In the genomic region with DNA sequence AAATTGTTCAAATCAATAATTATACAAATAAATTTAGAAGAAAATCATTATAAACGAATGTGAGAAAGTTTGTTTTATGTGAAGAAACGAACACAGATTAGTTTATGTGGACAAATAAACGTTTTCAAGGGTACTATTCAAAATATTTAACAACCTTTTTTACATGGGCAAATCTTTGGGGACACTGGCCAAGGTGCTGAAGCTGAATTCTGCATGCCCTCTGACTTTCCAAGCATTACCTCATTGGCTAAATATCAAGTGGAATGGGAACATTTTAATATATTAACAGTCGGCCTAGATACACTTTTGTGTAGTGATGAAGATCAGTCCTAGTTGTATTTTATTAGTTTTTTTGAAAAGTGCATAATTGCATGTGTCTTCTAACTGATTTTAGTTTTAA, we compare ENCODE assay signal across 24 cellular contexts.
A peak's percentile ranks its signal among the peaks of the same experiment; 100 is the strongest.
DNase-seq lines count a peak whose midpoint lies in the region; ATAC-seq, FAIRE-seq and TF ChIP-seq lines count a peak whose summit lies in the region.
"Had no signal": no experiment of that assay in that cellular context is flagged by ENCODE, and none has a peak within 500 bp of the region (broad histone marks: within the 10 kb centered on the region; RNA-seq: fewer than 3 reads in every experiment).

No MANE protein-coding gene starts in this region.

- FAIRE-seq in RCC 7860 (lab: Jason Lieb, UNC): peak; percentile 35
- FAIRE-seq: GM12892, GM19239 had no signal

- no peak overlapping the region for H3K27ac ChIP-seq in GM23338 (ENCODE audit: low read depth)
- H3K27ac ChIP-seq: transverse colon had no signal

- H3K36me3 ChIP-seq in GM23338 (ENCODE audit: insufficient read depth): no peaks in the 10 kb centered on the region
- H3K36me3 ChIP-seq: transverse colon had no signal

- H3K4me3 Mint-ChIP-seq in GM23338: no peak overlapping the region
- no peak overlapping the region for H3K4me3 Mint-ChIP-seq in nephron progenitor cell
- H3K4me3 Mint-ChIP-seq: activated CD4-positive, alpha-beta memory T cell treated with anti-CD3 and anti-CD28 coated beads for 36 hours; B cell; neural crest cell had no signal

- H3K4me3 ChIP-seq in GM23338: no peak overlapping the region
- no peak overlapping the region for H3K4me3 ChIP-seq in fibroblast of mammary gland (ENCODE audit: control insufficient read depth, low read depth, low read length)
- H3K4me3 ChIP-seq: transverse colon had no signal

- H3K79me2 ChIP-seq in GM23338 (replicated peaks; ENCODE audit: insufficient read depth): no peaks in the 10 kb centered on the region

- peaks cover 8% of the 10 kb centered on the region; the same call in 2 of the 3 replicates for H3K36me3 Mint-ChIP-seq in GM23338 (ENCODE audit: low read depth)
- no peaks in the 10 kb centered on the region for H3K36me3 Mint-ChIP-seq in nephron progenitor cell (ENCODE audit: low read depth)
- H3K36me3 Mint-ChIP-seq: activated CD4-positive, alpha-beta memory T cell treated with anti-CD3 and anti-CD28 coated beads for 36 hours had no signal

- peaks cover 8% of the 10 kb centered on the region for H3K9me2 ChIP-seq in GM23338 (ENCODE audit: insufficient read depth)

- H3K4me1 Mint-ChIP-seq in GM23338 (no peaks in the 10 kb centered on the region), nephron progenitor cell (no peaks in the 10 kb centered on the region)
- H3K4me1 Mint-ChIP-seq: B cell, neural crest cell had no signal

- H3K9me3 Mint-ChIP-seq in GM23338: peaks cover 25% of the 10 kb centered on the region
- H3K9me3 Mint-ChIP-seq in nephron progenitor cell: peaks cover 5% of the 10 kb centered on the region

- H3K4me1 ChIP-seq in GM23338 (ENCODE audit: insufficient read depth): no peaks in the 10 kb centered on the region
- H3K4me1 ChIP-seq: transverse colon had no signal

- no peak overlapping the region for H3K4me2 ChIP-seq in GM23338

- no peak overlapping the region for H3K27ac Mint-ChIP-seq in GM23338
- no peak overlapping the region for H3K27ac Mint-ChIP-seq in nephron progenitor cell
- H3K27ac Mint-ChIP-seq: activated CD4-positive, alpha-beta memory T cell treated with anti-CD3 and anti-CD28 coated beads for 36 hours; B cell had no signal

- H3F3A ChIP-seq in GM23338 (replicated peaks; ENCODE audit: low read depth): no peaks in the 10 kb centered on the region

- H2AFZ ChIP-seq in GM23338: no peak overlapping the region

- DNase-seq in GM23338 (ENCODE audit: low spot score) (no peak), RCC 7860 (ENCODE audit: low spot score) (no peak), fibroblast of mammary gland (ENCODE audit: low read depth) (peak; percentile 17), nephron progenitor cell (peak; percentile 14), LoVo (ENCODE audit: low spot score) (no peak)
- DNase-seq in stimulated activated naive CD4-positive, alpha-beta T cell (lab: John Stamatoyannopoulos, UW): no peak
- DNase-seq: activated CD4-positive, alpha-beta memory T cell treated with anti-CD3 and anti-CD28 coated beads for 36 hours; activated effector memory CD4-positive, alpha-beta T cell treated with anti-CD3 and anti-CD28 coated beads, Interleukin-2, amount 50 U/mL, for 16 hours; activated T-cell treated with anti-CD3 and anti-CD28 coated beads for 4 hours; glutamatergic neuron; KBM-7; left colon; NCI-H146; NCI-H524 treated with DMSO at 0.1 percent for 48 hours; posterior cingulate gyrus; stimulated activated CD4-positive, alpha-beta T cell treated with anti-CD3 and anti-CD28 coated beads, Interleukin-15, amount 100 ng/mL, for 24 hours; transverse colon had no signal

- no peak for TF ChIP-seq CTCF in GM23338 (conservative IDR thresholded peaks at IDR 0.05; ENCODE audit: low read depth in 2 of 2)
- TF ChIP-seq CTCF in fibroblast of mammary gland (conservative IDR thresholded peaks at IDR 0.05; ENCODE audit: control insufficient read depth, insufficient read depth, low read depth, low read length): no peak
- no peak for TF ChIP-seq CTCF in nephron progenitor cell (IDR thresholded peaks at IDR 0.05)

- H3K27me3 Mint-ChIP-seq in GM23338 (ENCODE audit: insufficient read depth, low read depth, poor library complexity) (peaks cover 5% of the 10 kb centered on the region), nephron progenitor cell (ENCODE audit: low read depth, poor library complexity) (no peaks in the 10 kb centered on the region)
- H3K27me3 Mint-ChIP-seq: activated CD4-positive, alpha-beta memory T cell treated with anti-CD3 and anti-CD28 coated beads for 36 hours; B cell had no signal

- ATAC-seq in GM23338 (no peak), GM18511 (IDR thresholded peaks at IDR 0.05; ENCODE audit: unreplicated experiment) (no peak), HG02678 (IDR thresholded peaks at IDR 0.05; ENCODE audit: unreplicated experiment) (no peak)
- ATAC-seq: left colon, sciatic nerve had no signal

- H4K20me1 ChIP-seq in GM23338 (replicated peaks; ENCODE audit: insufficient read depth): no peaks in the 10 kb centered on the region

- H3K27me3 ChIP-seq in GM23338 (ENCODE audit: insufficient read depth): no peaks in the 10 kb centered on the region
- H3K27me3 ChIP-seq: transverse colon had no signal

TF ChIP-seq in GM23338, 12 proteins besides CTCF, POLR2A, EP300 and RAD21:
- TF ChIP-seq, protein P1, sequence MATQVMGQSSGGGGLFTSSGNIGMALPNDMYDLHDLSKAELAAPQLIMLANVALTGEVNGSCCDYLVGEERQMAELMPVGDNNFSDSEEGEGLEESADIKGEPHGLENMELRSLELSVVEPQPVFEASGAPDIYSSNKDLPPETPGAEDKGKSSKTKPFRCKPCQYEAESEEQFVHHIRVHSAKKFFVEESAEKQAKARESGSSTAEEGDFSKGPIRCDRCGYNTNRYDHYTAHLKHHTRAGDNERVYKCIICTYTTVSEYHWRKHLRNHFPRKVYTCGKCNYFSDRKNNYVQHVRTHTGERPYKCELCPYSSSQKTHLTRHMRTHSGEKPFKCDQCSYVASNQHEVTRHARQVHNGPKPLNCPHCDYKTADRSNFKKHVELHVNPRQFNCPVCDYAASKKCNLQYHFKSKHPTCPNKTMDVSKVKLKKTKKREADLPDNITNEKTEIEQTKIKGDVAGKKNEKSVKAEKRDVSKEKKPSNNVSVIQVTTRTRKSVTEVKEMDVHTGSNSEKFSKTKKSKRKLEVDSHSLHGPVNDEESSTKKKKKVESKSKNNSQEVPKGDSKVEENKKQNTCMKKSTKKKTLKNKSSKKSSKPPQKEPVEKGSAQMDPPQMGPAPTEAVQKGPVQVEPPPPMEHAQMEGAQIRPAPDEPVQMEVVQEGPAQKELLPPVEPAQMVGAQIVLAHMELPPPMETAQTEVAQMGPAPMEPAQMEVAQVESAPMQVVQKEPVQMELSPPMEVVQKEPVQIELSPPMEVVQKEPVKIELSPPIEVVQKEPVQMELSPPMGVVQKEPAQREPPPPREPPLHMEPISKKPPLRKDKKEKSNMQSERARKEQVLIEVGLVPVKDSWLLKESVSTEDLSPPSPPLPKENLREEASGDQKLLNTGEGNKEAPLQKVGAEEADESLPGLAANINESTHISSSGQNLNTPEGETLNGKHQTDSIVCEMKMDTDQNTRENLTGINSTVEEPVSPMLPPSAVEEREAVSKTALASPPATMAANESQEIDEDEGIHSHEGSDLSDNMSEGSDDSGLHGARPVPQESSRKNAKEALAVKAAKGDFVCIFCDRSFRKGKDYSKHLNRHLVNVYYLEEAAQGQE (IDR thresholded peaks at IDR 0.05; ENCODE audit: unreplicated experiment): peak; percentile 59
- no peak for TF ChIP-seq EZH2phosphoT487 (IDR thresholded peaks at IDR 0.05; ENCODE audit: unreplicated experiment)

Comparison
In these comparisons a context has a peak if more than half of its experiments do, and no peak if none do; other contexts are left out.
1. DNase-seq: peak in fibroblast of mammary gland (single experiment) and nephron progenitor cell (single experiment); none in GM23338 (single experiment), RCC 7860 (single experiment), LoVo (single experiment) and stimulated activated naive CD4-positive, alpha-beta T cell (0 of 6).